In the genomic region with DNA sequence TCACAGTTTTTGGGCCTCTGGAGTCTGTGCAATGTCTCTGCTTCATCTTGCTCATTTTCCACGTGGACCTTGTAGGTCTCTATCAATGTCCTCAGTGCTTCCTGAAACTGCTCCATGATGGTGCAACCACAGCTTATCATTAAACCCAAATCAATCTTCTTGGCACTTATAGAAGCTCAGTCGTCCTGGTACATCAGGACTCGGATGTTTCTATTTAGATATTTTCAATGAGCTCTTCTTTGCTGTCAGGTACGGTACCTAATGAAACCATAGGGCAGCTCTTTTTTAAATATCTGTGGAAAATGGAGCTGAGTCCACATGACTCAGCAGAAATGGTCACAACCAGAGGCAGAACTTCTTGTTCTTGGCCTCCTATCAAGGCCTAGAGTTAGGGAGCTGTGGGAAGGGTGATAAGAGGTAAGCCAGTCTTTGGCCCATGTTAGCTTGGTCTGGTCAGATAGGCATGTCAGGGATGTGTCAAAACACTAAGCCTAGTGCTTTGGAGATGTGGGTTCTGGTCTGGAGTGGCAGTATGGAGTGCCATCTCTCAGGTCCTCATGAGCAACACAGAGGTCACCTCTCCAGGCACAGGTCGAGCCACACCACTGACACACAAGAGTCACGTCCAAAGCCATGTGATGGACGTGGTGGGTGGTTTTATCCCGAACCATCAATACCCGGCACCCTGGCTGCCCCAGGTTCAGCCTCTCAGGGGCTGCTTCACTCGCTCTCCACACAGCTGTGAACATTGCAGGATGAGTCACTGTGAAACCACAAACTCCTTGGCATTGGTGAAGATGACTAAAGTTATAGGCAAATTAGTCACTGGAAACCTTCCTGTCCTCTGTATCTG, we compare ENCODE assay signal across 1 cellular context.
A peak's percentile ranks its signal among the peaks of the same experiment; 100 is the strongest.
TF ChIP-seq lines count a peak whose summit lies in the region.

No MANE protein-coding gene starts in this region.

TF ChIP-seq in K562, 482 proteins besides CTCF, POLR2A, EP300 and RAD21 (continued from another document and continues in another):
- TF ChIP-seq, protein P1, sequence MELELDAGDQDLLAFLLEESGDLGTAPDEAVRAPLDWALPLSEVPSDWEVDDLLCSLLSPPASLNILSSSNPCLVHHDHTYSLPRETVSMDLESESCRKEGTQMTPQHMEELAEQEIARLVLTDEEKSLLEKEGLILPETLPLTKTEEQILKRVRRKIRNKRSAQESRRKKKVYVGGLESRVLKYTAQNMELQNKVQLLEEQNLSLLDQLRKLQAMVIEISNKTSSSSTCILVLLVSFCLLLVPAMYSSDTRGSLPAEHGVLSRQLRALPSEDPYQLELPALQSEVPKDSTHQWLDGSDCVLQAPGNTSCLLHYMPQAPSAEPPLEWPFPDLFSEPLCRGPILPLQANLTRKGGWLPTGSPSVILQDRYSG (tag; conservative IDR thresholded peaks at IDR 0.05; ENCODE audit: low read depth), result peak; percentile 95
- TF ChIP-seq TCF7 (IDR thresholded peaks at IDR 0.05; ENCODE audit: borderline replicate concordance) (no peak), ZNF184 (CRISPR knock-in tag; IDR thresholded peaks at IDR 0.05) (no peak), ZBTB9 (CRISPR knock-in tag; IDR thresholded peaks at IDR 0.05) (peak; percentile 90), BCL6 (CRISPR knock-in tag; IDR thresholded peaks at IDR 0.05) (no peak), BRD4 (IDR thresholded peaks at IDR 0.05) (no peak; the same call in 1 of the 2 replicates), JUNB (CRISPR knock-in tag; conservative IDR thresholded peaks at IDR 0.05) (peak; percentile 85), NEUROD1 (IDR thresholded peaks at IDR 0.05; ENCODE audit: borderline replicate concordance, low read depth, low read length, partially characterized antibody) (peak; percentile 80), CBX5 (IDR thresholded peaks at IDR 0.05; ENCODE audit: borderline replicate concordance, low read depth) (0 out of 2 replicates have a peak, but pooled peaks have one; percentile 75), SETDB1 (IDR thresholded peaks at IDR 0.05; ENCODE audit: low read length) (peak; percentile 67), EZH2 (IDR thresholded peaks at IDR 0.05; ENCODE audit: borderline replicate concordance, low read depth, low read length) (no peak), SRSF1 (IDR thresholded peaks at IDR 0.05; ENCODE audit: low read depth, low read length) (no peak), ZNF639 (CRISPR knock-in tag; conservative IDR thresholded peaks at IDR 0.05 in 1 of 2, IDR thresholded peaks at IDR 0.05 in 1 of 2) (peak in 1 of 2 experiments; percentile 88; a peak in 2 of 4 replicates), FOXP4 (CRISPR knock-in tag; IDR thresholded peaks at IDR 0.05; ENCODE audit: borderline replicate concordance) (no peak), NFRKB (IDR thresholded peaks at IDR 0.05; ENCODE audit: low read depth) (peak; percentile 96), TCFL5 (CRISPR knock-in tag; conservative IDR thresholded peaks at IDR 0.05) (peak; percentile 36; the same call in 1 of the 2 replicates), SMARCA5 (IDR thresholded peaks at IDR 0.05) (peak; percentile 78), BRCA1 (IDR thresholded peaks at IDR 0.05) (no peak), BRCA1 (CRISPR knock-in tag; IDR thresholded peaks at IDR 0.05) (no peak), ZNF12 (CRISPR knock-in tag; IDR thresholded peaks at IDR 0.05) (peak; percentile 61; the same call in 1 of the 2 replicates), ATF2 (CRISPR knock-in tag; IDR thresholded peaks at IDR 0.05) (no peak), ELF4 (CRISPR knock-in tag; IDR thresholded peaks at IDR 0.05) (peak; percentile 94), TEAD1 (CRISPR knock-in tag; IDR thresholded peaks at IDR 0.05) (peak; percentile 51 to 92; a peak in 3 of 4 replicates), ILF3 (IDR thresholded peaks at IDR 0.05; ENCODE audit: borderline replicate concordance) (peak; percentile 86; the same call in 1 of the 2 replicates), TFAM (CRISPR knock-in tag; conservative IDR thresholded peaks at IDR 0.05) (no peak), TBL1XR1 (IDR thresholded peaks at IDR 0.05; ENCODE audit: low read length in 2 of 2) (peak in 1 of 2 experiments; percentile 20; a peak in 1 of 4 replicates), LEF1 (IDR thresholded peaks at IDR 0.05) (peak; percentile 93), POLR3A (IDR thresholded peaks at IDR 0.05; ENCODE audit: borderline replicate concordance, extremely low read depth, insufficient read depth, insufficient read length) (no peak), ZNF124 (CRISPR knock-in tag; IDR thresholded peaks at IDR 0.05) (no peak), PRMT5 (CRISPR knock-in tag; IDR thresholded peaks at IDR 0.05) (no peak)
- TF ChIP-seq, protein P2, sequence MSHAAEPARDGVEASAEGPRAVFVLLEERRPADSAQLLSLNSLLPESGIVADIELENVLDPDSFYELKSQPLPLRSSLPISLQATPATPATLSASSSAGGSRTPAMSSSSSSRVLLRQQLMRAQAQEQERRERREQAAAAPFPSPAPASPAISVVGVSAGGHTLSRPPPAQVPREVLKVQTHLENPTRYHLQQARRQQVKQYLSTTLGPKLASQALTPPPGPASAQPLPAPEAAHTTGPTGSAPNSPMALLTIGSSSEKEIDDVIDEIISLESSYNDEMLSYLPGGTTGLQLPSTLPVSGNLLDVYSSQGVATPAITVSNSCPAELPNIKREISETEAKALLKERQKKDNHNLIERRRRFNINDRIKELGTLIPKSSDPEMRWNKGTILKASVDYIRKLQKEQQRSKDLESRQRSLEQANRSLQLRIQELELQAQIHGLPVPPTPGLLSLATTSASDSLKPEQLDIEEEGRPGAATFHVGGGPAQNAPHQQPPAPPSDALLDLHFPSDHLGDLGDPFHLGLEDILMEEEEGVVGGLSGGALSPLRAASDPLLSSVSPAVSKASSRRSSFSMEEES (CRISPR knock-in tag; IDR thresholded peaks at IDR 0.05), result no peak
- TF ChIP-seq, protein P3, sequence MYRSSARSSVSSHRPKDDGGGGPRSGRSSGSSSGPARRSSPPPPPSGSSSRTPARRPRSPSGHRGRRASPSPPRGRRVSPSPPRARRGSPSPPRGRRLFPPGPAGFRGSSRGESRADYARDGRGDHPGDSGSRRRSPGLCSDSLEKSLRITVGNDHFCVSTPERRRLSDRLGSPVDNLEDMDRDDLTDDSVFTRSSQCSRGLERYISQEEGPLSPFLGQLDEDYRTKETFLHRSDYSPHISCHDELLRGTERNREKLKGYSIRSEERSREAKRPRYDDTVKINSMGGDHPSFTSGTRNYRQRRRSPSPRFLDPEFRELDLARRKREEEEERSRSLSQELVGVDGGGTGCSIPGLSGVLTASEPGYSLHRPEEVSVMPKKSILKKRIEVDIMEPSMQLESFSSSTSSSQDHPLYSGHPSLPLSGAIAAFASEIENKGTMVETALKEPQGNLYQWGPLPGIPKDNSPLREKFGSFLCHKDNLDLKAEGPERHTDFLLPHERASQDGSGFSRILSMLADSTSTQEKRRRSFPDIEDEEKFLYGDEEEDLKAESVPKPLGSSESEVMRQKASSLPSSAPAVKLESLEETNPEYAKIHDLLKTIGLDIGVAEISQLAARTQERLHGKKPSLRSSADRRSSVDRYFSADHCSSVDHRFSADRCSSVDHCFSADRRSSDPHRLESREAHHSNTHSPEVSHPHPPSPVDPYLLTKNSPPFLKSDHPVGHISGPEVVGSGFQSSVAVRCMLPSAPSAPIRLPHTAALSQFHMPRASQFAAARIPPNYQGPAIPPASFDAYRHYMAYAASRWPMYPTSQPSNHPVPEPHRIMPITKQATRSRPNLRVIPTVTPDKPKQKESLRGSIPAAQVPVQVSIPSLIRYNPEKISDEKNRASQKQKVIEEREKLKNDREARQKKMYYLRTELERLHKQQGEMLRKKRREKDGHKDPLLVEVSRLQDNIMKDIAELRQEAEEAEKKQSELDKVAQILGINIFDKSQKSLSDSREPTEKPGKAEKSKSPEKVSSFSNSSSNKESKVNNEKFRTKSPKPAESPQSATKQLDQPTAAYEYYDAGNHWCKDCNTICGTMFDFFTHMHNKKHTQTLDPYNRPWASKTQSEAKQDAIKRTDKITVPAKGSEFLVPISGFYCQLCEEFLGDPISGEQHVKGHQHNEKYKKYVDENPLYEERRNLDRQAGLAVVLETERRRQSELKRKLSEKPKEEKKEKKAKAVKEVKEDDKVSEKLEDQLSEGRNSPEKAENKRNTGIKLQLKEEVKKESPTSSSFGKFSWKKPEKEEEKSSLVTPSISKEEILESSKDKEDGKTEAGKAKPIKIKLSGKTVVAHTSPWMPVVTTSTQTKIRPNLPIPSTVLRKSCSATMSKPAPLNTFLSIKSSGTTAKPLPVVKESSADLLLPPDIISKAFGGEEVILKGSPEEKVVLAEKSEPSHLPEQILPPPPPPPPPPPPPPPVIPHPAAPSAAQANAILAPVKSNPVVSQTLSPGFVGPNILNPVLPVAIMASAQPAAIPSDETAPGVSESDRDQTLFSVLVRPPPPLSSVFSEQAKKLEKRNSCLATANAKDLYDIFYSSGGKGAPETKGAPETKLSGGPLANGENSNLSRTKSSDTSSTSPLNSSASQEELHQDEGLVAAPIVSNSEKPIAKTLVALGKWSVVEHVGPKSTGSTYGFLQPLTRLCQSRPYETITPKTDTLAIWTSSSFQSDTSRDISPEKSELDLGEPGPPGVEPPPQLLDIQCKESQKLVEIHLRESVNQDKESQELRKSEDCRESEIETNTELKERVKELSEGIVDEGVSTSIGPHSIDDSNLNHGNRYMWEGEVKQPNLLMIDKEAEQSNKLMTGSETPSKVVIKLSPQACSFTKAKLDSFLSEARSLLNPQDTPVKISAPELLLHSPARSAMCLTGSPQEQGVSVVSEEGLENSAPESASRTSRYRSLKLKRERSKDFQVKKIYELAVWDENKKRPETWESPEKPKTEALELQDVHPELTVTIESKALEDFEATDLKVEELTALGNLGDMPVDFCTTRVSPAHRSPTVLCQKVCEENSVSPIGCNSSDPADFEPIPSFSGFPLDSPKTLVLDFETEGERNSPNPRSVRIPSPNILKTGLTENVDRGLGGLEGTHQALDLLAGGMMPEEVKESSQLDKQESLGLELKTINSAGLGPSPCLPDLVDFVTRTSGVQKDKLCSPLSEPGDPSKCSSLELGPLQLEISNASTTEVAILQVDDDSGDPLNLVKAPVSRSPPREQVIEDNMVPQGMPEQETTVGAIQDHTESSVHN (IDR thresholded peaks at IDR 0.05; ENCODE audit: borderline replicate concordance in 1 of 2, low read depth in 1 of 2), result peak in 1 of 2 experiments; percentile 83; a peak in 2 of 4 replicates
- TF ChIP-seq, protein P4, sequence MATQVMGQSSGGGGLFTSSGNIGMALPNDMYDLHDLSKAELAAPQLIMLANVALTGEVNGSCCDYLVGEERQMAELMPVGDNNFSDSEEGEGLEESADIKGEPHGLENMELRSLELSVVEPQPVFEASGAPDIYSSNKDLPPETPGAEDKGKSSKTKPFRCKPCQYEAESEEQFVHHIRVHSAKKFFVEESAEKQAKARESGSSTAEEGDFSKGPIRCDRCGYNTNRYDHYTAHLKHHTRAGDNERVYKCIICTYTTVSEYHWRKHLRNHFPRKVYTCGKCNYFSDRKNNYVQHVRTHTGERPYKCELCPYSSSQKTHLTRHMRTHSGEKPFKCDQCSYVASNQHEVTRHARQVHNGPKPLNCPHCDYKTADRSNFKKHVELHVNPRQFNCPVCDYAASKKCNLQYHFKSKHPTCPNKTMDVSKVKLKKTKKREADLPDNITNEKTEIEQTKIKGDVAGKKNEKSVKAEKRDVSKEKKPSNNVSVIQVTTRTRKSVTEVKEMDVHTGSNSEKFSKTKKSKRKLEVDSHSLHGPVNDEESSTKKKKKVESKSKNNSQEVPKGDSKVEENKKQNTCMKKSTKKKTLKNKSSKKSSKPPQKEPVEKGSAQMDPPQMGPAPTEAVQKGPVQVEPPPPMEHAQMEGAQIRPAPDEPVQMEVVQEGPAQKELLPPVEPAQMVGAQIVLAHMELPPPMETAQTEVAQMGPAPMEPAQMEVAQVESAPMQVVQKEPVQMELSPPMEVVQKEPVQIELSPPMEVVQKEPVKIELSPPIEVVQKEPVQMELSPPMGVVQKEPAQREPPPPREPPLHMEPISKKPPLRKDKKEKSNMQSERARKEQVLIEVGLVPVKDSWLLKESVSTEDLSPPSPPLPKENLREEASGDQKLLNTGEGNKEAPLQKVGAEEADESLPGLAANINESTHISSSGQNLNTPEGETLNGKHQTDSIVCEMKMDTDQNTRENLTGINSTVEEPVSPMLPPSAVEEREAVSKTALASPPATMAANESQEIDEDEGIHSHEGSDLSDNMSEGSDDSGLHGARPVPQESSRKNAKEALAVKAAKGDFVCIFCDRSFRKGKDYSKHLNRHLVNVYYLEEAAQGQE (CRISPR knock-in tag; IDR thresholded peaks at IDR 0.05; ENCODE audit: low read depth), result peak; percentile 58
